In the genomic region with DNA sequence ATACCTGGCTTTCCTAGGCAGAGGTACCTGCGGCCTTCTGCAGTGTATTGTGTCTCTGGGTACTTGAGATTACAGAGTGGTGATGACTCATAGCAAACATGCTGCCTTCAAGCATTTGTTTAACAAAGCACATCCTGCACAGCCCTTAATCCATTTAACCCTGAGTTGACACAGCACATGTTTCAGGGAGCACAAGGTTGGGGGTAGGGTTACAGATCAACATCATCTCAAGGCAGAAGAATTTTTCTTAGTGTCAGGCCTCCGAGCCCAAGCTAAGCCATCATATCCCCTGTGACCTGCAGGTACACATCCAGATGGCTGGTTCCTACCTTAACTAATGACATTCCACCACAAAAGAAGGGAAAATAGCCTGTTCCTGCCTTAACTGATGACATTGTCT, we compare ENCODE assay signal across 1 cellular context. TPM values are rescaled to one million over a fixed set of nuclear protein-coding genes. Genes with fewer than 3 reads are reported as not detected.
"Had no signal": no experiment of that assay in that cellular context is flagged by ENCODE, and none has a peak within 500 bp of the region (broad histone marks: within the 10 kb centered on the region; RNA-seq: fewer than 3 reads in every experiment).

No MANE protein-coding gene starts in this region.

RNA-seq across cellular contexts. Expression of gene FAAH2, which starts 49.3 kb away (rescaled TPM):
- total RNA-seq: skeletal muscle tissue had no signal
